In the genomic region with DNA sequence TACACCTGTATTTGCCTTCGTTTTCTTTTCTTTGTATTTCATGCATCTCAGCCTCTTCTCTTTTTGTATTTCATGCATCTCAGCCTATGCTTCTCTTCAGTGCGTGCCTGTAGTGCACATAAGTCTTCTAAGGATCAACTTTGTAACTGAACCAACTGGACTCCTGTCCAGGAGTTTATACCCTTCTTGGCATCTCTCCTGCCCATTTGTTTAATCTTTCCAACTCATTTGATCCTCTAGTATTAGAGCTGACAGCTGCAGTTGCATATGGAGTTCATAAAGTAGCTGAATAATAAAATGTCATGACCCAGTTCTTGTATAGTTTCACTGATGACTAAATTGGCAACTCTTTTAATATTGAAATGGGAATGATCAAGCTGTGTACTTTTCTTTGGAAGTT, we compare ENCODE assay signal across 23 cellular contexts.
"Had no signal": no experiment of that assay in that cellular context is flagged by ENCODE, and none has a peak within 500 bp of the region (broad histone marks: within the 10 kb centered on the region; RNA-seq: fewer than 3 reads in every experiment).

No MANE protein-coding gene starts in this region.

- DNase-seq: activated CD4-positive, alpha-beta T cell treated with anti-CD3 and anti-CD28 coated beads, Interleukin-2, amount 50 U/mL, for 1 hour; activated CD4-positive, CD25-positive, alpha-beta regulatory T cell treated with anti-CD3 and anti-CD28 coated beads, Interleukin-2, amount 50 U/mL, for 72 hours; activated CD8-positive, alpha-beta memory T cell treated with anti-CD3 and anti-CD28 coated beads, Interleukin-2, amount 50 U/mL, for 4 hours; activated naive CD4-positive, alpha-beta T cell treated with anti-CD3 and anti-CD28 coated beads, Interleukin-2, amount 10 ng/mL, durations not matched to agents 7 days and 5 days; activated naive CD8-positive, alpha-beta T cell treated with anti-CD3 and anti-CD28 coated beads, Interleukin-2, amount 50 U/mL, for 24 hours; activated T-cell treated with anti-CD3 and anti-CD28 coated beads, Interleukin-2, amount 50 U/mL, for 4 hours; anterior cingulate cortex; central memory CD4-positive, alpha-beta T cell; heart right ventricle; lower lobe of right lung; natural killer cell; occipital lobe; posterior cingulate gyrus; retina; stimulated activated CD4-positive, alpha-beta T cell treated with anti-CD3 and anti-CD28 coated beads, Interleukin-12 subunit alpha, Interleukin-12 subunit beta, amount 100 ng/mL, for 4 hours; stimulated activated CD4-positive, alpha-beta T cell treated with anti-CD3 and anti-CD28 coated beads, Interleukin-1b, Interleukin-23, amount 100 ng/mL, for 48 hours; stimulated activated CD8-positive, alpha-beta memory T cell treated with anti-CD3 and anti-CD28 coated beads, Interleukin-4, amount 100 ng/mL, for 48 hours; stimulated activated naive CD4-positive, alpha-beta T cell; substantia nigra; T1000; tibial artery had no signal

- H3K9me3 Mint-ChIP-seq: activated naive CD4-positive, alpha-beta T cell treated with anti-CD3 and anti-CD28 coated beads, Interleukin-2, amount 10 ng/mL, durations not matched to agents 7 days and 5 days; activated naive CD8-positive, alpha-beta T cell treated with anti-CD3 and anti-CD28 coated beads, Interleukin-2, amount 50 U/mL, for 24 hours; activated T-cell treated with anti-CD3 and anti-CD28 coated beads, Interleukin-2, amount 50 U/mL, for 4 hours; brain; natural killer cell had no signal

- H3K27ac ChIP-seq: gastroesophageal sphincter, lower lobe of right lung, tibial artery had no signal

- H3K27me3 Mint-ChIP-seq: activated naive CD4-positive, alpha-beta T cell treated with anti-CD3 and anti-CD28 coated beads, Interleukin-2, amount 10 ng/mL, durations not matched to agents 7 days and 5 days; activated naive CD8-positive, alpha-beta T cell treated with anti-CD3 and anti-CD28 coated beads, Interleukin-2, amount 50 U/mL, for 24 hours; brain had no signal

- ATAC-seq: activated naive CD8-positive, alpha-beta T cell treated with anti-CD3 and anti-CD28 coated beads, Interleukin-2, amount 50 U/mL, for 24 hours; activated T-cell treated with anti-CD3 and anti-CD28 coated beads, Interleukin-2, amount 50 U/mL, for 4 hours; gastroesophageal sphincter; heart right ventricle; lower lobe of right lung; natural killer cell had no signal

- H3K4me1 Mint-ChIP-seq: activated naive CD4-positive, alpha-beta T cell treated with anti-CD3 and anti-CD28 coated beads, Interleukin-2, amount 10 ng/mL, durations not matched to agents 7 days and 5 days; activated naive CD8-positive, alpha-beta T cell treated with anti-CD3 and anti-CD28 coated beads, Interleukin-2, amount 50 U/mL, for 24 hours; natural killer cell had no signal

- H3K27ac Mint-ChIP-seq: activated naive CD4-positive, alpha-beta T cell treated with anti-CD3 and anti-CD28 coated beads, Interleukin-2, amount 10 ng/mL, durations not matched to agents 7 days and 5 days; activated naive CD8-positive, alpha-beta T cell treated with anti-CD3 and anti-CD28 coated beads, Interleukin-2, amount 50 U/mL, for 24 hours; natural killer cell had no signal

- H3K36me3 Mint-ChIP-seq: activated naive CD4-positive, alpha-beta T cell treated with anti-CD3 and anti-CD28 coated beads, Interleukin-2, amount 10 ng/mL, durations not matched to agents 7 days and 5 days; brain; natural killer cell had no signal

- H3K27me3 ChIP-seq: gastroesophageal sphincter, heart right ventricle, tibial artery had no signal

- H3K4me3 ChIP-seq: gastroesophageal sphincter, heart right ventricle, lower lobe of right lung, tibial artery had no signal

- H3K9me3 ChIP-seq: gastroesophageal sphincter, heart right ventricle, lower lobe of right lung, tibial artery had no signal

- H3K36me3 ChIP-seq: gastroesophageal sphincter, heart right ventricle, lower lobe of right lung, tibial artery had no signal

- H3K4me3 Mint-ChIP-seq: activated naive CD4-positive, alpha-beta T cell treated with anti-CD3 and anti-CD28 coated beads, Interleukin-2, amount 10 ng/mL, durations not matched to agents 7 days and 5 days; activated naive CD8-positive, alpha-beta T cell treated with anti-CD3 and anti-CD28 coated beads, Interleukin-2, amount 50 U/mL, for 24 hours; activated T-cell treated with anti-CD3 and anti-CD28 coated beads, Interleukin-2, amount 50 U/mL, for 4 hours; natural killer cell had no signal
